8 cellular contexts compared by ENCODE assay signal in genomic region chr14:74620497-74620921, GRCh38. TPM values are rescaled to one million over a fixed set of nuclear protein-coding genes. Genes with fewer than 3 reads are reported as not detected.
DNase-seq lines count a peak whose midpoint lies in the region; ATAC-seq, FAIRE-seq and TF ChIP-seq lines count a peak whose summit lies in the region.

No MANE protein-coding gene starts in this region.

- no peaks in the 10 kb centered on the region for H3K9me2 ChIP-seq in OCI-LY7 (ENCODE audit: insufficient read depth, low read length)

- DNase-seq in A549 (ENCODE audit: low read depth in 1 of 2, low spot score in 1 of 2) (peak; percentile 51 to 71), HS-27A (ENCODE audit: low read depth) (peak; percentile 85), hepatic stellate cell (ENCODE audit: low spot score) (peak; percentile 64), OCI-LY7 (ENCODE audit: low spot score) (no peak), ovary (no peak)
- no peak for DNase-seq in activated T-helper 1 cell treated with anti-CD3 and anti-CD28 coated beads, Interleukin-12 subunit alpha, Interleukin-12 subunit beta, Interleukin-2, Interleukin-4 antibody, amounts not matched to agents 30 ng/mL and 10 ng/mL and 1 ng/mL, durations not matched to agents 14 hours and 24 hours and 36 hours (ENCODE audit: low spot score)

- TF ChIP-seq POLR2A in A549 (IDR thresholded peaks at IDR 0.05; ENCODE audit: low read length) (no peak), ovary (IDR thresholded peaks at IDR 0.05) (no peak)

- TF ChIP-seq RAD21 in A549 (conservative IDR thresholded peaks at IDR 0.05 in 1 of 2, IDR thresholded peaks at IDR 0.05 in 1 of 2), result no peak

- no peaks in the 10 kb centered on the region for H4K20me1 ChIP-seq in OCI-LY7 (ENCODE audit: insufficient read depth, low read length)

- peaks cover 73% of the 10 kb centered on the region for H3K4me1 ChIP-seq in A549
- H3K4me1 ChIP-seq in OCI-LY7 (ENCODE audit: insufficient read depth, low read length, poor library complexity, severe bottlenecking), result peaks cover 14% of the 10 kb centered on the region
- peaks cover 16% of the 10 kb centered on the region for H3K4me1 ChIP-seq in ovary (ENCODE audit: insufficient read depth)

- H3K27ac ChIP-seq in A549 (peak overlapping the region; percentile 89 to 96), OCI-LY7 (ENCODE audit: low read depth, low read length, poor library complexity, severe bottlenecking) (no peak overlapping the region), ovary (peak overlapping the region in 1 of 2 donors; percentile 63)

- peak overlapping the region; percentile 40 for H3K4me3 Mint-ChIP-seq in activated T-helper 1 cell treated with anti-CD3 and anti-CD28 coated beads, Interleukin-12 subunit alpha, Interleukin-12 subunit beta, Interleukin-2, Interleukin-4 antibody, amounts not matched to agents 30 ng/mL and 10 ng/mL and 1 ng/mL, durations not matched to agents 14 hours and 24 hours and 36 hours

- CTCF ChIA-PET in A549 (lab: Yijun Ruan, JAX) (interaction anchor here (0.9 to 4.2 kb wide), 6 partner anchors 8 to 54 kb away, joined by 3 to 35 read pairs (median 4); partner anchors contain the start of gene LTBP2), OCI-LY7 (lab: Charles Lee; ENCODE audit: unreplicated experiment) (no interaction called here)

- no peak for TF ChIP-seq CTCF in A549 (IDR thresholded peaks at IDR 0.05)
- TF ChIP-seq CTCF in OCI-LY7 (conservative IDR thresholded peaks at IDR 0.05; ENCODE audit: low read length), result no peak
- TF ChIP-seq CTCF in ovary (IDR thresholded peaks at IDR 0.05), result no peak

- TF ChIP-seq EP300 in A549 (IDR thresholded peaks at IDR 0.05), result no peak
- TF ChIP-seq EP300 in ovary (IDR thresholded peaks at IDR 0.05), result no peak

- intact Hi-C loops in activated T-helper 1 cell treated with anti-CD3 and anti-CD28 coated beads, Interleukin-12 subunit alpha, Interleukin-12 subunit beta, Interleukin-2, Interleukin-4 antibody, amounts not matched to agents 30 ng/mL and 10 ng/mL and 1 ng/mL, durations not matched to agents 14 hours and 24 hours and 36 hours (cut with micrococcal nuclease), result no loop called here
- intact Hi-C loops in OCI-LY7 (cut with micrococcal nuclease; ENCODE audit: unreplicated experiment) (no loop called here), ovary (cut with DNase I) (no loop called here)

- FAIRE-seq in A549 (lab: Jason Lieb, UNC), result no peak

- H3K4me3 ChIP-seq in A549, result no peak overlapping the region
- H3K4me3 ChIP-seq in OCI-LY7 (ENCODE audit: low read depth, low read length, poor library complexity, severe bottlenecking), result no peak overlapping the region
- no peak overlapping the region for H3K4me3 ChIP-seq in ovary

- WGBS in A549 (ENCODE audit: missing lambda C conversion rate), result 54% methylated on average over 2 of the region's 2 CpGs
- 68 to 78% (median 78%) methylated on average over 2 of the region's 2 CpGs for WGBS in ovary, 3 donors

- peaks cover 2% of the 10 kb centered on the region for H3K36me3 Mint-ChIP-seq in activated T-helper 1 cell treated with anti-CD3 and anti-CD28 coated beads, Interleukin-12 subunit alpha, Interleukin-12 subunit beta, Interleukin-2, Interleukin-4 antibody, amounts not matched to agents 30 ng/mL and 10 ng/mL and 1 ng/mL, durations not matched to agents 14 hours and 24 hours and 36 hours (ENCODE audit: low read depth)

- no peaks in the 10 kb centered on the region for H3K27me3 ChIP-seq in ovary

- no peaks in the 10 kb centered on the region for H3K79me2 ChIP-seq in OCI-LY7 (ENCODE audit: insufficient read depth, low read depth, low read length)

- H3K4me2 ChIP-seq in A549 (peak overlapping the region; percentile 76), OCI-LY7 (ENCODE audit: low read length) (no peak overlapping the region)

- no peaks in the 10 kb centered on the region for H3K9me3 Mint-ChIP-seq in activated T-helper 1 cell treated with anti-CD3 and anti-CD28 coated beads, Interleukin-12 subunit alpha, Interleukin-12 subunit beta, Interleukin-2, Interleukin-4 antibody, amounts not matched to agents 30 ng/mL and 10 ng/mL and 1 ng/mL, durations not matched to agents 14 hours and 24 hours and 36 hours

- H3K9me3 ChIP-seq in A549 (no peaks in the 10 kb centered on the region), OCI-LY7 (ENCODE audit: low read length) (no peaks in the 10 kb centered on the region), ovary (no peaks in the 10 kb centered on the region)

- POLR2A ChIA-PET in A549 (lab: Yijun Ruan, JAX) (interaction anchor here (0.5 to 0.7 kb wide), 2 partner anchors 13 to 35 kb away, joined by 3 to 7 read pairs; no protein-coding TSS in a partner anchor), OCI-LY7 (lab: Charles Lee) (interaction anchor here (0.5 to 1.0 kb wide), 2 partner anchors 20 to 135 kb away, joined by 3 read pairs; no protein-coding TSS in a partner anchor)

- H3K36me3 ChIP-seq in OCI-LY7 (ENCODE audit: insufficient read depth, low read length) (no peaks in the 10 kb centered on the region), ovary (no peaks in the 10 kb centered on the region)

- peaks cover 24% of the 10 kb centered on the region for H3K27me3 Mint-ChIP-seq in activated T-helper 1 cell treated with anti-CD3 and anti-CD28 coated beads, Interleukin-12 subunit alpha, Interleukin-12 subunit beta, Interleukin-2, Interleukin-4 antibody, amounts not matched to agents 30 ng/mL and 10 ng/mL and 1 ng/mL, durations not matched to agents 14 hours and 24 hours and 36 hours (ENCODE audit: insufficient read depth)

- peaks cover 55% of the 10 kb centered on the region for H3K4me1 Mint-ChIP-seq in activated T-helper 1 cell treated with anti-CD3 and anti-CD28 coated beads, Interleukin-12 subunit alpha, Interleukin-12 subunit beta, Interleukin-2, Interleukin-4 antibody, amounts not matched to agents 30 ng/mL and 10 ng/mL and 1 ng/mL, durations not matched to agents 14 hours and 24 hours and 36 hours (ENCODE audit: low read depth)

- H3K27ac Mint-ChIP-seq in activated T-helper 1 cell treated with anti-CD3 and anti-CD28 coated beads, Interleukin-12 subunit alpha, Interleukin-12 subunit beta, Interleukin-2, Interleukin-4 antibody, amounts not matched to agents 30 ng/mL and 10 ng/mL and 1 ng/mL, durations not matched to agents 14 hours and 24 hours and 36 hours, result peak overlapping the region; percentile 69

- no TSS peak for BruUV-seq in OCI-LY7 (replicated peaks; lab: Mats Ljungman, UMichigan)

- no peak overlapping the region for H2AFZ ChIP-seq in OCI-LY7 (ENCODE audit: low read length)

- ATAC-seq in A549 (peak; percentile 28 to 58; a peak in 4 of 6 replicates), HG03460 (IDR thresholded peaks at IDR 0.05; ENCODE audit: unreplicated experiment) (no peak), HG03457 (IDR thresholded peaks at IDR 0.05; ENCODE audit: unreplicated experiment) (no peak)

TF ChIP-seq in A549, 52 proteins besides CTCF, POLR2A, EP300 and RAD21:
- TF ChIP-seq PBX3 (IDR thresholded peaks at IDR 0.05) (no peak), TP53 (CRISPR knock-in tag; IDR thresholded peaks at IDR 0.05) (no peak), ZFP36 (IDR thresholded peaks at IDR 0.05; ENCODE audit: borderline replicate concordance, partially characterized antibody) (peak; percentile 53), FOSL2 (IDR thresholded peaks at IDR 0.05) (no peak), FOSL2 (CRISPR knock-in tag; IDR thresholded peaks at IDR 0.05) (peak; percentile 69), CBX2 (IDR thresholded peaks at IDR 0.05; ENCODE audit: borderline replicate concordance, low read depth) (no peak), MAX (IDR thresholded peaks at IDR 0.05) (0 out of 2 replicates have a peak, but pooled peaks have one; percentile 22), ZC3H11A (IDR thresholded peaks at IDR 0.05) (no peak), EHF (CRISPR knock-in tag; IDR thresholded peaks at IDR 0.05) (no peak), PHF8 (IDR thresholded peaks at IDR 0.05; ENCODE audit: borderline replicate concordance, low read depth) (no peak), POLR2AphosphoS2 (conservative IDR thresholded peaks at IDR 0.05; ENCODE audit: low read length) (no peak), GATA3 (IDR thresholded peaks at IDR 0.05; ENCODE audit: borderline replicate concordance) (peak; percentile 70; the same call in 1 of the 2 replicates), MAZ (IDR thresholded peaks at IDR 0.05; ENCODE audit: borderline replicate concordance, low read depth, low read length) (no peak), RFX5 (IDR thresholded peaks at IDR 0.05) (no peak)
TF ChIP-seq in A549: peak in this region for 4.

RNA-seq across cellular contexts. Expression of gene LTBP2, which starts 8.5 kb away (rescaled TPM):
- 4.9 and 6.3 TPM in 2 replicates for polyA plus RNA-seq in A549 (2011; rRNA removed)
- polyA plus RNA-seq in A549 (2012; cell fraction: cytosol; rRNA removed), result 3.3 and 5.0 TPM in 2 replicates
- 21.8 and 25.3 TPM in 2 replicates for polyA plus RNA-seq in A549 (2012; cell fraction: nucleus; rRNA removed)
- 9.9 to 17.1 TPM (median 14.4 TPM) in 3 replicates for polyA plus RNA-seq in A549 (2017; fragmentation: RNase III; extraction: RNeasy Plus Mini Kit Qiagen cat#74134 plus additional on column Dnase treatment)
- 9.0 and 9.7 TPM in 2 replicates for polyA minus RNA-seq in A549 (2011; rRNA and poly(A)+ RNA removed)
- 0.05 and 0.24 TPM in 2 replicates for total RNA-seq in activated T-helper 1 cell treated with anti-CD3 and anti-CD28 coated beads, Interleukin-12 subunit alpha, Interleukin-12 subunit beta, Interleukin-2, Interleukin-4 antibody, amounts not matched to agents 30 ng/mL and 10 ng/mL and 1 ng/mL, durations not matched to agents 14 hours and 24 hours and 36 hours
- total RNA-seq in OCI-LY7 (2014; rRNA removed; shearing (Covaris generic)), result 0.21 and 0.25 TPM in 2 replicates
- total RNA-seq in OCI-LY7 (2022), result 0.15 and 0.35 TPM in 2 replicates
- 10 to 100 TPM; 31.4 to 85.0 (median 61.7) TPM for total RNA-seq in ovary
- 10 to 100 TPM; 32.2 to 37.8 TPM for polyA plus RNA-seq in ovary

Comparison
In these comparisons a context has a peak if more than half of its experiments do, and no peak if none do; other contexts are left out.
1. ATAC-seq: peak in A549 (2 of 2); none in HG03460 (single experiment) and HG03457 (single experiment).
2. DNase-seq: peak in A549 (2 of 2), HS-27A (single experiment) and hepatic stellate cell (single experiment); none in activated T-helper 1 cell treated with anti-CD3 and anti-CD28 coated beads, Interleukin-12 subunit alpha, Interleukin-12 subunit beta, Interleukin-2, Interleukin-4 antibody, amounts not matched to agents 30 ng/mL and 10 ng/mL and 1 ng/mL, durations not matched to agents 14 hours and 24 hours and 36 hours (single experiment), OCI-LY7 (single experiment) and ovary (0 of 5).
3. RNA of gene LTBP2, which starts 8.5 kb away (total RNA-seq): 31.4 to 85.0 TPM in ovary; 0.15 to 0.35 TPM in OCI-LY7 and 0.05 to 0.24 TPM in activated T-helper 1 cell treated with anti-CD3 and anti-CD28 coated beads, Interleukin-12 subunit alpha, Interleukin-12 subunit beta, Interleukin-2, Interleukin-4 antibody, amounts not matched to agents 30 ng/mL and 10 ng/mL and 1 ng/mL, durations not matched to agents 14 hours and 24 hours and 36 hours; every median in the first group is over 10 times any median in the second.